Comparison of ENCODE assay signal across 9 cellular contexts in the genomic region with DNA sequence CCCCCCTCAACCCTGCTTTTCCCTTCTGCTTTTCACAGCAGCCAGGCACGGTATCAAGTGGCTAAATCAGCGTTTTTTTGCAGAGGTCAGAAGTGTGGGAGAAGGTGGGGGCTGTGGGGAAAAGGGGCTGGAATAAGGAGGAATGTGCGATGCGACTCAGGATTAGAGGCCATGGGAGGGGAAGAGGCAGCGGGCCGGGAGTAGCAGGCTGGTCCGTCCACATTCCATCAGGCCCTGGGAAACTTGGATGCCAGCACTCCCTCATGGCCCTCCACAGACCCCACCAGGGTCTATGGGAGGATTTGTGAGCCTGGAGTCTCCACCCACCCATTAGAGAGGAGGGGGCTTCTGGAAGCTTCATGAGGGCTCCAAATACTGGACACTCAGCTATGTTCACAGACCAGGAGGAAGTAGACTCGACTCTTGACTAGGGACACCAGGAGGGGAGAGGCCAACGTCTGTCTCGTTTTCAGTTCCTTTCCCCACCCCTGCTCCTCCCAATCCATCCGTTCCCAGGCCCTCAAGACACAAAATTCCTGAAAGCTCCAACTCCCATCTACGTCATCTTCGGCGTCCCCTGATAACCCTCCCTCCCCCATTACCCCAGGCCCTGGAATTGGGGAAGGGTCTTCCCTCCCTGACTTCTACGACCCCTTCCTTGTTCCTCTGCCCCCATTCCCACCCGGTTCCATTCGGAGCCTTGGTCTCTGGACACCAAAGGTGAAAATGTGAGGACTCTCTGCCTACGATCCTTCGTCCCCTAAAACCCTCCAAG. TPM values are rescaled to one million over a fixed set of nuclear protein-coding genes. Genes with fewer than 3 reads are reported as not detected.
DNase-seq lines count a peak whose midpoint lies in the region; FAIRE-seq and TF ChIP-seq lines count a peak whose summit lies in the region.
"Had no signal": no experiment of that assay in that cellular context is flagged by ENCODE, and none has a peak within 500 bp of the region (broad histone marks: within the 10 kb centered on the region; RNA-seq: fewer than 3 reads in every experiment).

No MANE protein-coding gene starts in this region.

- H3K9me3 ChIP-seq in ES-I3 (ENCODE audit: control insufficient read depth, insufficient read depth, low read length) = no peaks in the 10 kb centered on the region
- no peaks in the 10 kb centered on the region for H3K9me3 ChIP-seq in endocrine pancreas (ENCODE audit: control insufficient read depth, low read length)
- H3K9me3 ChIP-seq in prostate gland = no peaks in the 10 kb centered on the region
- H3K9me3 ChIP-seq in effector memory CD4-positive, alpha-beta T cell (ENCODE audit: control insufficient read depth, low read length) = no peaks in the 10 kb centered on the region

- H3K4me3 ChIP-seq in LNCaP clone FGC (ENCODE audit: low read depth, low read length) = peak overlapping the region; percentile 57; the same call in 1 of the 2 replicates
- peak overlapping the region; percentile 22 for H3K4me3 ChIP-seq in endocrine pancreas (ENCODE audit: control insufficient read depth, insufficient read depth, low read length)
- peak overlapping the region; percentile 18 to 45 for H3K4me3 ChIP-seq in prostate gland
- H3K4me3 ChIP-seq in effector memory CD4-positive, alpha-beta T cell (ENCODE audit: insufficient read depth, low read depth, low read length, poor library complexity, severe bottlenecking) = no peak overlapping the region

- H3K27me3 ChIP-seq in endocrine pancreas (ENCODE audit: control insufficient read depth, insufficient read depth, low read length) (no peaks in the 10 kb centered on the region), prostate gland (replicated peaks; ENCODE audit: insufficient read depth) (no peaks in the 10 kb centered on the region)
- H3K27me3 ChIP-seq in effector memory CD4-positive, alpha-beta T cell (replicated peaks; ENCODE audit: control insufficient read depth, insufficient read depth, low read length, poor library complexity, severe bottlenecking) = peaks cover 35% of the 10 kb centered on the region

- intact Hi-C loops in prostate gland (cut with DNase I) = no loop called here

- no peaks in the 10 kb centered on the region for H3K36me3 ChIP-seq in ES-I3 (ENCODE audit: insufficient read depth, low read length)
- no peaks in the 10 kb centered on the region for H3K36me3 ChIP-seq in endocrine pancreas (ENCODE audit: control insufficient read depth, insufficient read depth, low read length)
- no peaks in the 10 kb centered on the region for H3K36me3 ChIP-seq in prostate gland
- H3K36me3 ChIP-seq in effector memory CD4-positive, alpha-beta T cell (ENCODE audit: control insufficient read depth, insufficient read depth, low read length) = no peaks in the 10 kb centered on the region

- H3K27ac ChIP-seq in prostate gland = peak overlapping the region; percentile 64 to 68
- no peak overlapping the region for H3K27ac ChIP-seq in effector memory CD4-positive, alpha-beta T cell (ENCODE audit: insufficient read depth, low read length, poor library complexity, severe bottlenecking)

- H3K9ac ChIP-seq in ES-I3 (ENCODE audit: low read depth, low read length) = peak overlapping the region; percentile 82
- H3K9ac ChIP-seq in endocrine pancreas (ENCODE audit: control insufficient read depth, insufficient read depth, low read length) = no peak overlapping the region

- no peak for TF ChIP-seq CTCF in LNCaP clone FGC (IDR thresholded peaks at IDR 0.05; ENCODE audit: control insufficient read depth, extremely low read depth, insufficient read depth)
- no peak for TF ChIP-seq CTCF in prostate gland (IDR thresholded peaks at IDR 0.05)

- WGBS in prostate gland = 5% methylated on average over 19 of the region's 19 CpGs

- DNase-seq in LNCaP clone FGC (ENCODE audit: low read depth) (no peak), prostate gland (ENCODE audit: low spot score) (no peak), NCI-H2196 treated with DMSO at 0.1 percent for 48 hours (lab: John Stamatoyannopoulos, UW; ENCODE audit: unreplicated experiment) (no peak), frontal cortex (ENCODE audit: low spot score in 2 of 2) (no peak)
- DNase-seq in stimulated activated CD4-positive, alpha-beta T cell treated with anti-CD3 and anti-CD28 coated beads, Interleukin-12 subunit alpha, Interleukin-12 subunit beta, amount 100 ng/mL, for 4 hours = no peak
- DNase-seq in effector memory CD4-positive, alpha-beta T cell = no peak

- H3K4me1 ChIP-seq in ES-I3 (ENCODE audit: insufficient read depth, low read length) (peaks cover 12% of the 10 kb centered on the region; the same call in 1 of the 2 replicates), endocrine pancreas (ENCODE audit: control insufficient read depth, insufficient read depth, low read length) (no peaks in the 10 kb centered on the region), prostate gland (replicated peaks) (no peaks in the 10 kb centered on the region)
- H3K4me1 ChIP-seq in effector memory CD4-positive, alpha-beta T cell (ENCODE audit: control insufficient read depth, insufficient read depth, low read length, poor library complexity, severe bottlenecking) = peaks cover 43% of the 10 kb centered on the region

- FAIRE-seq in frontal cortex (lab: Jason Lieb, UNC) = no peak

- TF ChIP-seq POLR2A in prostate gland (IDR thresholded peaks at IDR 0.05) = no peak

RNA-seq across cellular contexts. Expression of gene KCNC3, which starts 3.3 kb away (rescaled TPM):
- 10 to 100 TPM in 1 of 2 donors, 1 to 10 TPM in 1; 3.6 to 10.6 TPM for total RNA-seq in prostate gland
- 1.2 TPM for total RNA-seq in frontal cortex
- total RNA-seq: myocyte had no signal

RNA-seq across cellular contexts. Expression of gene NAPSA, which starts 33.0 kb away (rescaled TPM):
- total RNA-seq in prostate gland (1 to 10 TPM in 1 of 2 donors, under 1 TPM in 1; 0.85 to 5.0 TPM), frontal cortex (not detected)

RNA-seq across cellular contexts. Expression of gene NR1H2, which starts 43.8 kb away (rescaled TPM):
- total RNA-seq in prostate gland = 100 to 1,000 TPM; 110 to 129 TPM
- total RNA-seq in frontal cortex = 15.1 TPM

RNA-seq across cellular contexts. Expression of gene POLD1, which starts 51.7 kb away (rescaled TPM):
- 10 to 100 TPM; 15.6 to 35.7 TPM for total RNA-seq in prostate gland
- total RNA-seq in frontal cortex = 12.6 TPM
